10 cellular contexts compared by ENCODE assay signal in genomic region chr16:73232555-73233422, GRCh38.
DNase-seq lines count a peak whose midpoint lies in the region; ATAC-seq and TF ChIP-seq lines count a peak whose summit lies in the region.
"Had no signal": no experiment of that assay in that cellular context is flagged by ENCODE, and none has a peak within 500 bp of the region (broad histone marks: within the 10 kb centered on the region; RNA-seq: fewer than 3 reads in every experiment).

No MANE protein-coding gene starts in this region.

- intact Hi-C loops in heart left ventricle (cut with DNase I), result no loop called here
- intact Hi-C loops in gastrocnemius medialis (cut with DNase I; ENCODE audit: low total_unique reads), result no loop called here

- H3K9me3 ChIP-seq in heart left ventricle, result no peaks in the 10 kb centered on the region
- no peaks in the 10 kb centered on the region for H3K9me3 ChIP-seq in gastrocnemius medialis
- H3K9me3 ChIP-seq: upper lobe of left lung had no signal

- H3K27ac ChIP-seq in heart left ventricle (peak overlapping the region in 1 of 12 donors; percentile 39), gastrocnemius medialis (no peak overlapping the region)
- H3K27ac ChIP-seq: upper lobe of left lung had no signal

- no peak for TF ChIP-seq CTCF in heart left ventricle (IDR thresholded peaks at IDR 0.05)
- TF ChIP-seq CTCF in gastrocnemius medialis (IDR thresholded peaks at IDR 0.05 in 4 of 5, conservative IDR thresholded peaks at IDR 0.05 in 1 of 5), result no peak

- DNase-seq in G401 (ENCODE audit: low spot score), result peak; percentile 24
- DNase-seq in SK-MEL-5 (ENCODE audit: low read depth, low spot score), result peak; percentile 13
- DNase-seq in heart left ventricle, result peak in 4 of 5 donors; percentile 47 to 59 (median 52)
- DNase-seq in gastrocnemius medialis, result no peak
- DNase-seq in COLO668 (lab: John Stamatoyannopoulos, UW; ENCODE audit: unreplicated experiment), result no peak
- no peak for DNase-seq in NCI-H2081 treated with DMSO at 0.1 percent for 48 hours (lab: John Stamatoyannopoulos, UW)
- DNase-seq in GM19240 (ENCODE audit: insufficient read length, low spot score), result no peak
- DNase-seq: activated CD4-positive, CD25-positive, alpha-beta regulatory T cell had no signal

- H3K4me3 ChIP-seq in heart left ventricle, result peak overlapping the region in 10 of 12 donors; percentile 11 to 51 (median 34)
- peak overlapping the region; percentile 42 to 50 (median 46) for H3K4me3 ChIP-seq in gastrocnemius medialis

- 31 to 41% (median 35%) methylated on average over 27 of the region's 27 CpGs for WGBS in heart left ventricle, 4 donors

- in situ Hi-C loops in G401 (cut with HindIII; ENCODE audit: low sequenced_read_pairs) (no loop called here), SK-MEL-5 (cut with HindIII; ENCODE audit: low pct_unique_long_range_greater_than_20kb, low sequenced_read_pairs) (no loop called here), gastrocnemius medialis (cut with MboI; ENCODE audit: low sequenced_read_pairs in 4 of 4) (no loop called here)

- H3K4me1 ChIP-seq in heart left ventricle, result peaks cover 0 to 31% (median 4%) of the 10 kb centered on the region in 12 donors
- peaks cover 10 to 15% of the 10 kb centered on the region in 2 donors for H3K4me1 ChIP-seq in gastrocnemius medialis
- H3K4me1 ChIP-seq: upper lobe of left lung had no signal

- ATAC-seq in heart left ventricle, result peak; percentile 49 to 84 (median 62)
- peak; percentile 36 to 52 for ATAC-seq in gastrocnemius medialis
- ATAC-seq in GM18870 (IDR thresholded peaks at IDR 0.05; ENCODE audit: unreplicated experiment), result no peak

- TF ChIP-seq POLR2A in heart left ventricle (IDR thresholded peaks at IDR 0.05) (no peak), gastrocnemius medialis (IDR thresholded peaks at IDR 0.05) (no peak)

- H3K27me3 ChIP-seq in heart left ventricle (peaks cover 0 to 3% (median 0%) of the 10 kb centered on the region in 9 donors), gastrocnemius medialis (no peaks in the 10 kb centered on the region)
- H3K27me3 ChIP-seq: upper lobe of left lung had no signal

- H3K36me3 ChIP-seq in heart left ventricle, result no peaks in the 10 kb centered on the region
- no peaks in the 10 kb centered on the region for H3K36me3 ChIP-seq in gastrocnemius medialis
- H3K36me3 ChIP-seq: upper lobe of left lung had no signal

Comparison
In these comparisons a context has a peak if more than half of its experiments do, and no peak if none do; other contexts are left out.
1. DNase-seq: peak in G401 (single experiment), SK-MEL-5 (single experiment) and heart left ventricle (4 of 5); none in gastrocnemius medialis (0 of 2), COLO668 (single experiment), NCI-H2081 treated with DMSO at 0.1 percent for 48 hours (single experiment) and GM19240 (single experiment).